In the genomic region with DNA sequence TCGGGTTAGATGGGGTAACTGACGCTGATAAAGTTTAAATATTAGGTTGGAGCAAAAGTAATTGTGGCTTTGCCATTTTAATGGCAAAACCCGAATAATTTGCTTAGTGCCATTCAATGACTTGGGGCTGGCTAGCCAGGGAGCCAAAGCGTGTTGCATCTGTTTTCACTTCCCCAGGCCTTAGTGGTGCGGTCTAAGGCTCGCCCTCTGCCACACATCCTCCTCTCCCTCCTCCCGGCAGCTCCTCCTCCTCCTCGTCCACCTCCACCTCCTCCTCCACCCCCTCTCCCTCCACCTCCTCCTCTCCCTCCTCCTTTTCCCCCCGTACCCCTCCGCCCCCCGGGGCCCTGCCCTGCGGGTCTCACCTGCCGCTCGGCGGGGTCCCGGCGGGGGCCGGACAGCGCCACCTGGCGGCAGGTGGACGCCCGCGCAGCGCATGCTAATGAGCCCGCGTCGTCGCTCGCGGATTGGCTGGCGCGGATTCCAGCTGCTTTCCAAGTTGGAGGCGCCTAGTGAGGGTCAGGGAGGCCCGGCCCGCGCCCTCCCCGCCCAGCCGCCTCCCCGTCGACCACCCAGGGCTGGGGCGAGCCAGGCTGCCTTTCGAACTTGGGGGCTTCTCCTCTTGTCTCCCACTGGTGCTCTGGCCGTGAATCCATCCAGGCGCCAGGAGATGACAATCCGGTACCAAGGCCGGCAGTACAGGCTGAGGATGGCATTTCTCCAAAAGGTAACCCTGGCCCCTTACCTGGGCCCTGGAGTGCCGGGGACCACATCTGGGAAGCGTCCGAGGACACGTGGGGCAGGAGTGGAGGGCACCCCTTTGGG, we compare ENCODE assay signal across 8 cellular contexts. TPM values are rescaled to one million over a fixed set of nuclear protein-coding genes. Genes with fewer than 3 reads are reported as not detected.
A peak's percentile ranks its signal among the peaks of the same experiment; 100 is the strongest.
DNase-seq lines count a peak whose midpoint lies in the region; ATAC-seq and TF ChIP-seq lines count a peak whose summit lies in the region.

No MANE protein-coding gene starts in this region.

- H3K9ac ChIP-seq in colonic mucosa (ENCODE audit: low read depth in 2 of 2, low read length in 2 of 2) = peak overlapping the region; percentile 58 to 76

- H3K9me3 ChIP-seq in colonic mucosa = no peaks in the 10 kb centered on the region

- no peaks in the 10 kb centered on the region for H3K27me3 ChIP-seq in colonic mucosa

- H3K4me1 ChIP-seq in colonic mucosa = no peaks in the 10 kb centered on the region

- ATAC-seq in GM19023 (IDR thresholded peaks at IDR 0.05; ENCODE audit: unreplicated experiment) = peak; percentile 69
- peak; percentile 63 for ATAC-seq in HG03196 (IDR thresholded peaks at IDR 0.05; ENCODE audit: unreplicated experiment)
- peak; percentile 98 for ATAC-seq in left lobe of liver

- intact Hi-C loops in colonic mucosa (cut with DNase I) = loop anchor here (10.0 kb wide), 2 partner anchors 94 to 116 kb away; no protein-coding TSS in a partner anchor

- no peaks in the 10 kb centered on the region for H3K36me3 ChIP-seq in colonic mucosa

- TF ChIP-seq CTCF in AG09309 (IDR thresholded peaks at IDR 0.05; ENCODE audit: control insufficient read depth, insufficient read depth, low read depth, low read length, missing control alignments) = peak; percentile 61
- TF ChIP-seq CTCF in colonic mucosa (IDR thresholded peaks at IDR 0.05) = peak; percentile 75

- H3K4me3 ChIP-seq in AG09309 (ENCODE audit: control insufficient read depth, low read depth, low read length) = peak overlapping the region; percentile 52
- peak overlapping the region; percentile 49 for H3K4me3 ChIP-seq in colonic mucosa

- peak overlapping the region; percentile 72 for H3K27ac ChIP-seq in colonic mucosa

- DNase-seq in AG09309 (ENCODE audit: low read depth) = no peak
- peak; percentile 74 for DNase-seq in NCI-H345 treated with DMSO at 0.1 percent for 48 hours (lab: John Stamatoyannopoulos, UW; ENCODE audit: unreplicated experiment)
- peak; percentile 66 to 69 for DNase-seq in activated CD4-positive, alpha-beta T cell treated with anti-CD3 and anti-CD28 coated beads for 24 hours (ENCODE audit: low read depth in 2 of 2)
- peak; percentile 91 for DNase-seq in colonic mucosa
- peak; percentile 92 for DNase-seq in left lobe of liver (ENCODE audit: low spot score)
- DNase-seq in stimulated activated CD4-positive, alpha-beta T cell treated with anti-CD3 and anti-CD28 coated beads, Interleukin-2, amount 100 ng/mL, for 4 hours (ENCODE audit: low read depth) = peak; percentile 79

RNA-seq across cellular contexts. Expression of gene RGS9, which starts 36.6 kb away (rescaled TPM):
- 1 to 10 TPM; 7.4 to 9.9 TPM for total RNA-seq in colonic mucosa
- total RNA-seq in left lobe of liver = 3.0 TPM

RNA-seq across cellular contexts. Expression of gene GNA13, which starts 44.0 kb away (rescaled TPM):
- 10 to 100 TPM; 54.8 to 91.4 TPM for total RNA-seq in colonic mucosa
- total RNA-seq in left lobe of liver = 11.8 TPM
